ENCODE assay signal across 11 cellular contexts in genomic region chr1:84721152-84721551, GRCh38. TPM values are rescaled to one million over a fixed set of nuclear protein-coding genes. Genes with fewer than 3 reads are reported as not detected.
A peak's percentile ranks its signal among the peaks of the same experiment; 100 is the strongest.
DNase-seq lines count a peak whose midpoint lies in the region; ATAC-seq and TF ChIP-seq lines count a peak whose summit lies in the region.
"Had no signal": no experiment of that assay in that cellular context is flagged by ENCODE, and none has a peak within 500 bp of the region (broad histone marks: within the 10 kb centered on the region; RNA-seq: fewer than 3 reads in every experiment).

No MANE protein-coding gene starts in this region.

- TF ChIP-seq CTCF in BJ (IDR thresholded peaks at IDR 0.05; ENCODE audit: insufficient read depth, low read depth, low read length) = no peak
- no peak for TF ChIP-seq CTCF in HEK293 (tag by site-specific recombination; IDR thresholded peaks at IDR 0.05)
- TF ChIP-seq CTCF in ascending aorta (IDR thresholded peaks at IDR 0.05) = no peak
- no peak for TF ChIP-seq CTCF in liver (IDR thresholded peaks at IDR 0.05; ENCODE audit: low read depth, low read length, missing input control)
- no peak for TF ChIP-seq CTCF in coronary artery (IDR thresholded peaks at IDR 0.05)

- H3K27ac ChIP-seq in HEK293 (ENCODE audit: extremely low read depth, low read depth, low read length) (no peak overlapping the region), ascending aorta (peak overlapping the region; percentile 48 to 82), liver (ENCODE audit: low read depth in 1 of 2, low read length in 2 of 2) (peak overlapping the region; percentile 36 to 74), coronary artery (peak overlapping the region in 1 of 2 donors; percentile 21)

- CTCF ChIA-PET in BJ (lab: Yijun Ruan, JAX) (interaction anchor here (1.6 kb wide), 1 partner anchor 216 kb away, joined by 5 read pairs; the partner anchor contains the start of gene SPATA1), HEK293 (lab: Yijun Ruan, JAX) (interaction anchor here (0.6 to 0.7 kb wide), 2 partner anchors 16 to 791 kb away, joined by 3 read pairs; no protein-coding TSS in a partner anchor)

- ATAC-seq in HG02588 (IDR thresholded peaks at IDR 0.05; ENCODE audit: unreplicated experiment) = no peak
- ATAC-seq in HG02973 (IDR thresholded peaks at IDR 0.05; ENCODE audit: unreplicated experiment) = no peak

- POLR2A ChIA-PET in BJ (lab: Charles Lee) (no interaction called here), HEK293 (lab: Yijun Ruan, JAX) (no interaction called here)

- H3K9ac ChIP-seq in liver (ENCODE audit: low read depth in 1 of 2, low read length in 2 of 2) = peak overlapping the region in 1 of 2 donors; percentile 43

- intact Hi-C loops in ascending aorta (cut with DNase I) = no loop called here

- 67% methylated on average over 2 of the region's 2 CpGs for WGBS in liver

- H3K4me3 ChIP-seq in BJ (ENCODE audit: low read depth, low read length) (no peak overlapping the region), HEK293 (ENCODE audit: low read depth, low read length) (no peak overlapping the region), ascending aorta (no peak overlapping the region), liver (ENCODE audit: low read depth in 1 of 3, low read length in 3 of 3) (no peak overlapping the region), coronary artery (no peak overlapping the region)

- H3K4me1 ChIP-seq in HEK293 (ENCODE audit: control insufficient read depth, insufficient read depth, low read length) (no peaks in the 10 kb centered on the region), ascending aorta (peaks cover 0 to 17% of the 10 kb centered on the region in 2 donors), liver (ENCODE audit: control insufficient read depth in 4 of 4, insufficient read depth in 4 of 4, low read length in 3 of 4) (peaks cover 0 to 48% (median 29%) of the 10 kb centered on the region in 4 donors)

- DNase-seq in BJ (ENCODE audit: low read depth) = peak; percentile 19
- DNase-seq in ascending aorta (ENCODE audit: low spot score in 2 of 2) = no peak
- DNase-seq in coronary artery (ENCODE audit: low spot score) = no peak
- DNase-seq in AML-193 (lab: John Stamatoyannopoulos, UW) = no peak
- DNase-seq: endodermal cell, kidney, NCI-H446 had no signal

- TF ChIP-seq RAD21 in liver (IDR thresholded peaks at IDR 0.05) = no peak

- H3K9me3 ChIP-seq in HEK293 (ENCODE audit: control insufficient read depth, insufficient read depth, low read depth, low read length) = no peaks in the 10 kb centered on the region
- H3K9me3 ChIP-seq in ascending aorta = no peaks in the 10 kb centered on the region
- no peaks in the 10 kb centered on the region for H3K9me3 ChIP-seq in liver (ENCODE audit: control insufficient read depth in 4 of 4, low read length in 3 of 4)

- H3K27me3 ChIP-seq in BJ (ENCODE audit: control insufficient read depth, insufficient read depth, low read length) (no peaks in the 10 kb centered on the region), ascending aorta (no peaks in the 10 kb centered on the region), liver (ENCODE audit: control insufficient read depth in 4 of 4, insufficient read depth in 4 of 4, low read length in 3 of 4) (no peaks in the 10 kb centered on the region)

- no peaks in the 10 kb centered on the region for H3K36me3 ChIP-seq in BJ (ENCODE audit: control insufficient read depth, insufficient read depth, low read length)
- no peaks in the 10 kb centered on the region for H3K36me3 ChIP-seq in HEK293 (ENCODE audit: control insufficient read depth in 2 of 2, insufficient read depth in 1 of 2, low read length in 2 of 2)
- no peaks in the 10 kb centered on the region for H3K36me3 ChIP-seq in ascending aorta
- H3K36me3 ChIP-seq in liver (ENCODE audit: control insufficient read depth in 4 of 4, insufficient read depth in 3 of 4, low read depth in 1 of 4, low read length in 3 of 4) = no peaks in the 10 kb centered on the region

TF ChIP-seq in HEK293, 187 proteins besides CTCF, POLR2A, EP300 and RAD21:
- no peak for TF ChIP-seq FEZF1 (tag by site-specific recombination; IDR thresholded peaks at IDR 0.05)
- TF ChIP-seq ZNF335 (tag by site-specific recombination; conservative IDR thresholded peaks at IDR 0.05) = 0 out of 2 replicates have a peak, but pooled peaks have one; percentile 15

TF ChIP-seq in liver, 16 proteins besides CTCF, POLR2A, EP300 and RAD21:
- no peak for TF ChIP-seq REST (IDR thresholded peaks at IDR 0.05)
- no peak for TF ChIP-seq SP1 (IDR thresholded peaks at IDR 0.05)
- TF ChIP-seq ATF3 (IDR thresholded peaks at IDR 0.05) = no peak
- TF ChIP-seq MAX (IDR thresholded peaks at IDR 0.05) = no peak
- TF ChIP-seq HNF4A (conservative IDR thresholded peaks at IDR 0.05) = no peak
- no peak for TF ChIP-seq HNF4G (IDR thresholded peaks at IDR 0.05)
- TF ChIP-seq RXRA (IDR thresholded peaks at IDR 0.05) = no peak

RNA-seq across cellular contexts. Expression of gene SSX2IP, which starts 30.9 kb away (rescaled TPM):
- polyA plus RNA-seq in BJ (2011; rRNA removed) = 6.5 and 14.8 TPM in 2 replicates
- 5.0 and 7.7 TPM in 2 replicates for polyA minus RNA-seq in BJ (2011; rRNA and poly(A)+ RNA removed)
- 2.3 TPM for total RNA-seq in ascending aorta
- 10 to 100 TPM in 1 of 2 donors, 1 to 10 TPM in 1; 8.5 to 21.8 TPM for total RNA-seq in liver
- 1 to 10 TPM; 3.7 to 4.3 TPM for polyA plus RNA-seq in liver
